In the genomic region with DNA sequence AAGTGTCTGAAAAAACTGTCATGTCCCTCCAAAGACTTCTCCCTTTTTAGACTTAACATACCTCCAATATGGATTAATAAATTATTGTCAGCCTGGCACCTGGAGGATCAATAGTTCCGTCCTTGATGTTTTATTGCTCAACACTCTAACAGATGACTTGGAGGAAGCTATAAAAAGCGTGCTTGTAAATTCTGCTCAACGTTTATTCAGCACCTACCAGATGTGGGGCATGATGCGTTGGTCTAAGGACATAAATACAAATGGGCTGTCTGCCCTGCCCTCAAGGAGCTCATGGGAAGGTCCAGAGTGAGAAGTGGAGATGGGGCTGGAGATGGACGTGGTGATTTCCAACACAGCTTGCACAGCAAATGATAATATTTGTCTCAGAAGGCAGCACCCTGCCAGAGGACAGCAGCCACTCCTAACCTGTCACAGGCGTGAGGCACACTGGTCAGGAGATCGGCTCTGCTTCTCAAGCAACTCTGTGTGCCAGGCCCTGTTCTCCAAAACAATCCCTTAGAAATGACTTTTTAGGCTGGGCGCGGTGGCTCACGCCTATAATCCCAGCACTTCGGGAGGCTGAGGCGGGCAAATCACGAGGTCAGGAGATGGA, we compare ENCODE assay signal across 25 cellular contexts.
"Had no signal": no experiment of that assay in that cellular context is flagged by ENCODE, and none has a peak within 500 bp of the region (broad histone marks: within the 10 kb centered on the region; RNA-seq: fewer than 3 reads in every experiment).

No MANE protein-coding gene starts in this region.

- H3K27ac ChIP-seq: heart right ventricle, left lung, testis, WERI-Rb-1 had no signal

- H3K4me1 ChIP-seq: testis had no signal

- ATAC-seq: activated CD4-positive, CD25-positive, alpha-beta regulatory T cell treated with anti-CD3 and anti-CD28 coated beads, Interleukin-2, amount 50 U/mL, for 24 hours; activated T-cell treated with anti-CD3 and anti-CD28 coated beads, Interleukin-2, amount 50 U/mL, for 4 hours; activated T-helper 17 cell treated with anti-CD3 and anti-CD28 coated beads, Interleukin-2, amount 50 U/mL, for 72 hours; esophagus mucosa; heart right ventricle; left lung; right cardiac atrium had no signal

- H3K4me3 Mint-ChIP-seq: activated CD4-positive, alpha-beta memory T cell treated with anti-CD3 and anti-CD28 coated beads, Interleukin-2, amount 10 ng/mL, durations not matched to agents 7 days and 5 days; activated CD4-positive, alpha-beta T cell treated with anti-CD3 and anti-CD28 coated beads, Interleukin-2, amount 10 ng/mL, durations not matched to agents 7 days and 5 days; activated T-cell treated with anti-CD3 and anti-CD28 coated beads, Interleukin-2, amount 50 U/mL, for 4 hours; activated T-helper 17 cell treated with anti-CD3 and anti-CD28 coated beads, Interleukin-2, amount 50 U/mL, for 72 hours; dendritic cell treated with granulocyte-macrophage colony-stimulating factor and Interleukin-4, amounts not matched to agents 40 ng/mL and 50 ng/mL, for 4 days; endodermal cell; nephron had no signal

- H3K27me3 ChIP-seq: left lung, testis, transverse colon had no signal

- H3K27ac Mint-ChIP-seq: activated CD4-positive, alpha-beta memory T cell treated with anti-CD3 and anti-CD28 coated beads, Interleukin-2, amount 10 ng/mL, durations not matched to agents 7 days and 5 days; activated CD4-positive, alpha-beta T cell treated with anti-CD3 and anti-CD28 coated beads, Interleukin-2, amount 10 ng/mL, durations not matched to agents 7 days and 5 days; activated T-helper 17 cell treated with anti-CD3 and anti-CD28 coated beads, Interleukin-2, amount 50 U/mL, for 72 hours; dendritic cell treated with granulocyte-macrophage colony-stimulating factor and Interleukin-4, amounts not matched to agents 40 ng/mL and 50 ng/mL, for 4 days; endodermal cell; nephron had no signal

- H3K4me3 ChIP-seq: heart right ventricle, left lung, lung, testis, transverse colon had no signal

- H3K9me3 Mint-ChIP-seq: activated T-cell treated with anti-CD3 and anti-CD28 coated beads, Interleukin-2, amount 50 U/mL, for 4 hours; activated T-helper 17 cell treated with anti-CD3 and anti-CD28 coated beads, Interleukin-2, amount 50 U/mL, for 72 hours; dendritic cell treated with granulocyte-macrophage colony-stimulating factor and Interleukin-4, amounts not matched to agents 40 ng/mL and 50 ng/mL, for 4 days; endodermal cell had no signal

- H3K9me3 ChIP-seq: heart right ventricle, left lung, testis, transverse colon had no signal

- H3K36me3 ChIP-seq: heart right ventricle, left lung, transverse colon, WERI-Rb-1 had no signal

- H3K4me1 Mint-ChIP-seq: activated CD4-positive, alpha-beta memory T cell treated with anti-CD3 and anti-CD28 coated beads, Interleukin-2, amount 10 ng/mL, durations not matched to agents 7 days and 5 days; activated CD4-positive, alpha-beta T cell treated with anti-CD3 and anti-CD28 coated beads, Interleukin-2, amount 10 ng/mL, durations not matched to agents 7 days and 5 days; activated T-helper 17 cell treated with anti-CD3 and anti-CD28 coated beads, Interleukin-2, amount 50 U/mL, for 72 hours; nephron had no signal

- DNase-seq: activated CD4-positive, alpha-beta memory T cell treated with anti-CD3 and anti-CD28 coated beads, Interleukin-2, amount 10 ng/mL, durations not matched to agents 7 days and 5 days; activated CD4-positive, alpha-beta T cell treated with anti-CD3 and anti-CD28 coated beads, Interleukin-2, amount 10 ng/mL, durations not matched to agents 7 days and 5 days; activated gamma-delta T cell treated with Interleukin-2 at 50 U/mL for 16 hours; activated naive CD4-positive, alpha-beta T cell treated with anti-CD3 and anti-CD28 coated beads, Interleukin-2, amount 50 U/mL, for 16 hours; activated T-cell treated with anti-CD3 and anti-CD28 coated beads, Interleukin-2, amount 50 U/mL, for 4 hours; amygdala; caudate nucleus; endodermal cell; foreskin fibroblast; heart right ventricle; left lung; mesendoderm; posterior cingulate gyrus; right cardiac atrium; stimulated activated CD4-positive, alpha-beta T cell treated with anti-CD3 and anti-CD28 coated beads, Interleukin-2, amount 100 ng/mL, for 48 hours; stimulated activated naive CD4-positive, alpha-beta T cell treated with Interleukin-2 at 50 U/mL for 16 hours; testis; transverse colon; WERI-Rb-1 had no signal
